Comparison of ENCODE assay signal across 29 cellular contexts in genomic region chr3:118833075-118833474, GRCh38.
"Had no signal": no experiment of that assay in that cellular context is flagged by ENCODE, and none has a peak within 500 bp of the region (broad histone marks: within the 10 kb centered on the region; RNA-seq: fewer than 3 reads in every experiment).

No MANE protein-coding gene starts in this region.

- FAIRE-seq: TTC549 had no signal

- DNase-seq: activated CD4-positive, alpha-beta T cell treated with anti-CD3 and anti-CD28 coated beads, Interleukin-2, amount 10 ng/mL, durations not matched to agents 24 days and 14 days; activated CD4-positive, alpha-beta T cell treated with anti-CD3 and anti-CD28 coated beads, Interleukin-2, amount 50 U/mL, for 4 hours; activated CD8-positive, alpha-beta T cell treated with anti-CD3 and anti-CD28 coated beads for 36 hours; activated effector memory CD4-positive, alpha-beta T cell treated with anti-CD3 and anti-CD28 coated beads, Interleukin-2, amount 50 U/mL, for 16 hours; activated naive CD4-positive, alpha-beta T cell; activated naive CD4-positive, alpha-beta T cell treated with anti-CD3 and anti-CD28 coated beads, Interleukin-2, amount 50 U/mL, for 16 hours; activated naive CD8-positive, alpha-beta T cell treated with anti-CD3 and anti-CD28 coated beads for 36 hours; activated T-cell treated with anti-CD3 and anti-CD28 coated beads, Interleukin-2, amount 50 U/mL, for 1 hour; activated T-cell treated with anti-CD3 and anti-CD28 coated beads, Interleukin-2, amount 50 U/mL, for 72 hours; amniotic stem cell; aorta; KG1; MM.1S; NCI-H1092 treated with DMSO at 0.1 percent for 48 hours; NCI-H1417; NCI-H187 treated with DMSO at 0.1 percent for 48 hours; NCI-H2081; NCI-H226; NCI-H446 treated with DMSO at 0.1 percent for 48 hours; NCI-H524; NCI-H69; NCI-H82; SHP77; SJCRH30; SK-N-SH had no signal

- H3K4me1 ChIP-seq: SJCRH30 had no signal

- H3K4me3 ChIP-seq: cardiac muscle cell, SJCRH30 had no signal

- H3K4me2 ChIP-seq: SK-N-SH had no signal

- H3K27ac ChIP-seq: cardiac muscle cell, SJCRH30 had no signal

- H3K9me3 ChIP-seq: SJCRH30, SK-N-SH had no signal

- H3K36me3 ChIP-seq: cardiac muscle cell, SJCRH30 had no signal

- H3K9ac ChIP-seq: SK-N-SH had no signal

- ATAC-seq: activated CD8-positive, alpha-beta T cell treated with anti-CD3 and anti-CD28 coated beads for 36 hours; activated T-cell treated with anti-CD3 and anti-CD28 coated beads, Interleukin-2, amount 50 U/mL, for 72 hours; activated T-helper 17 cell treated with anti-CD3 and anti-CD28 coated beads, Interleukin-2, amount 50 U/mL, for 72 hours; Panc1 had no signal

- H3K27me3 ChIP-seq: cardiac muscle cell, SJCRH30 had no signal

- H3K9me2 ChIP-seq: SK-N-SH had no signal
